ENCODE assay signal across 8 cellular contexts in the genomic region with DNA sequence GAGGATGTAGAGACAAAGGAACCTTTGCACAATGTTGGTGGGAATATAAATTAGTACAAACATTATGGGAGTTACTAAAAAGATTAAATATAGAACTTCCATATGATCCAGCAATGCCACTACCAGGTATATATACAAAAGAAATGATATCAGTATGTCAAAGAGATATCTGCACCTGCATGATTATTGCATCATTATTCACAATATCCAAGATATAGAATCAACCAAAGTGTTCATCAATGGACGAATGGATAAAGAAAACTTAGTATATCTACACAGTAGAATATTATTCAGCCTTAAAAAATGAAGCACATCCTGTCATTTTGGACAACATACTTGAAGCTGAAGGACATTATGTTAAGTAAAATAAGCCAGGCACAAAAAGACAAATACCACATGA.
"Had no signal": no experiment of that assay in that cellular context is flagged by ENCODE, and none has a peak within 500 bp of the region (broad histone marks: within the 10 kb centered on the region; RNA-seq: fewer than 3 reads in every experiment).

No MANE protein-coding gene starts in this region.

- H3K9ac ChIP-seq: GM23248 had no signal

- H3K27ac ChIP-seq: GM23248, HL-60 had no signal

- H3K36me3 ChIP-seq: HAP-1 had no signal

- ATAC-seq: HCT116 had no signal

- H3K4me3 ChIP-seq: GM23248, HAP-1 had no signal

- H3K9me3 ChIP-seq: HAP-1 had no signal

- H2AFZ ChIP-seq: GM23248 had no signal

- DNase-seq: GM23248, GOT3, H7, HFFc6, KG1 had no signal

- H3K4me1 ChIP-seq: HAP-1 had no signal
